In genomic region chr7:40966693-40967092, GRCh38 we compare ENCODE assay signal across 16 cellular contexts.
DNase-seq lines count a peak whose midpoint lies in the region; ATAC-seq and TF ChIP-seq lines count a peak whose summit lies in the region.
"Had no signal": no experiment of that assay in that cellular context is flagged by ENCODE, and none has a peak within 500 bp of the region (broad histone marks: within the 10 kb centered on the region; RNA-seq: fewer than 3 reads in every experiment).

No MANE protein-coding gene starts in this region.

- 93% methylated on average over 2 of the region's 2 CpGs; no CpG with 5 or more reads in 1 of the 2 experiments for WGBS in IMR-90 (ENCODE audit: extremely low coverage in 2 of 2, insufficient read length in 1 of 2), 2 experiments

- CTCF ChIA-PET in IMR-90 (lab: Yijun Ruan, JAX) = no interaction called here

- H2AK9ac ChIP-seq in IMR-90 (replicated peaks; ENCODE audit: low read depth, low read length, poor library complexity) = no peak overlapping the region

- H3K9me1 ChIP-seq in IMR-90 (ENCODE audit: insufficient read depth, low read length) = no peaks in the 10 kb centered on the region

- intact Hi-C loops in IMR-90 (cut with micrococcal nuclease) = no loop called here
- intact Hi-C loops in dorsolateral prefrontal cortex (cut with DNase I) = no loop called here

- ATAC-seq in IMR-90 (ENCODE audit: low read depth) = no peak

- H3K27ac ChIP-seq in IMR-90 (ENCODE audit: insufficient read depth, low read length) = no peak overlapping the region
- no peak overlapping the region for H3K27ac ChIP-seq in parathyroid adenoma
- no peak overlapping the region for H3K27ac ChIP-seq in dorsolateral prefrontal cortex

- dilution Hi-C loops in IMR-90 (cut with HindIII; ENCODE audit: low sequenced_read_pairs, unreplicated experiment) = no loop called here

- H3K4me2 ChIP-seq in IMR-90 (ENCODE audit: low read depth, low read length) (no peak overlapping the region), parathyroid adenoma (ENCODE audit: low read length) (no peak overlapping the region)

- H3K18ac ChIP-seq in IMR-90 (ENCODE audit: low read depth, low read length) = no peak overlapping the region

- no peak overlapping the region for H4K8ac ChIP-seq in IMR-90 (ENCODE audit: low read depth in 2 of 2, low read length in 2 of 2)

- H3K4me3 ChIP-seq in IMR-90 (ENCODE audit: insufficient read depth, low read depth, low read length) (no peak overlapping the region), parathyroid adenoma (ENCODE audit: low read depth, low read length) (no peak overlapping the region), dorsolateral prefrontal cortex (no peak overlapping the region)

- H4K20me1 ChIP-seq in IMR-90 (ENCODE audit: insufficient read depth, low read length) = no peaks in the 10 kb centered on the region

- TF ChIP-seq CTCF in IMR-90 (conservative IDR thresholded peaks at IDR 0.05; ENCODE audit: low read depth, low read length) (no peak), parathyroid adenoma (IDR thresholded peaks at IDR 0.05) (no peak), GM13976 (IDR thresholded peaks at IDR 0.05; ENCODE audit: borderline replicate concordance, control extremely low read depth, extremely low read depth, insufficient read depth, missing control alignments) (no peak), dorsolateral prefrontal cortex (IDR thresholded peaks at IDR 0.05 in 54 of 56, conservative IDR thresholded peaks at IDR 0.05 in 2 of 56; ENCODE audit: low read depth in 1 of 56, partially characterized antibody in 56 of 56) (no peak)

- peak; percentile 16 for DNase-seq in IMR-90
- DNase-seq in RPMI7951 (ENCODE audit: low read depth) = peak; percentile 35
- no peak for DNase-seq in AML-193 (lab: John Stamatoyannopoulos, UW)
- DNase-seq in GM13976 (ENCODE audit: low spot score) = no peak
- no peak for DNase-seq in dermis blood vessel endothelial cell
- no peak for DNase-seq in dorsolateral prefrontal cortex
- DNase-seq: BE2C; C1 segment of cervical spinal cord; CD4-positive, CD25-positive, alpha-beta regulatory T cell; CD8-positive, alpha-beta memory T cell; COR-L47; DMS 273 treated with DMSO at 0.1 percent for 48 hours; DMS53; DND-41; H9 had no signal

- no peaks in the 10 kb centered on the region for H3K79me2 ChIP-seq in parathyroid adenoma

- H3K4ac ChIP-seq in IMR-90 (ENCODE audit: low read depth, low read length) = no peak overlapping the region

- no peak overlapping the region for H2AFZ ChIP-seq in IMR-90 (replicated peaks; ENCODE audit: low read length, poor library complexity)
- peak overlapping the region; percentile 5 for H2AFZ ChIP-seq in parathyroid adenoma

- H2BK120ac ChIP-seq in IMR-90 (ENCODE audit: low read depth, low read length) = no peak overlapping the region

- no TSS peak for BruUV-seq in IMR-90 (replicated peaks; lab: Mats Ljungman, UMichigan)

- H2BK20ac ChIP-seq in IMR-90 (ENCODE audit: low read depth, low read length) = peak overlapping the region; percentile 0; the same call in 1 of the 2 replicates

- no peak overlapping the region for H2BK15ac ChIP-seq in IMR-90 (ENCODE audit: low read depth, low read length)

- no peak overlapping the region for H3K9ac ChIP-seq in IMR-90 (ENCODE audit: low read depth, low read length)
- no peak overlapping the region for H3K9ac ChIP-seq in parathyroid adenoma

- H2AK5ac ChIP-seq in IMR-90 (ENCODE audit: low read depth, low read length) = no peak overlapping the region

- in situ Hi-C loops in IMR-90 (cut with MboI; ENCODE audit: low sequenced_read_pairs) = no loop called here
- in situ Hi-C loops in GM13976 (cut with MboI; ENCODE audit: low sequenced_read_pairs, unreplicated experiment) = no loop called here

- POLR2A ChIA-PET in IMR-90 (lab: Charles Lee; ENCODE audit: unreplicated experiment) = no interaction called here

- H3K27me3 ChIP-seq in IMR-90 (ENCODE audit: control insufficient read depth, insufficient read depth, low read length) (no peaks in the 10 kb centered on the region), parathyroid adenoma (ENCODE audit: control insufficient read depth, insufficient read depth, low read length) (no peaks in the 10 kb centered on the region), dorsolateral prefrontal cortex (peaks cover 0 to 3% (median 0%) of the 10 kb centered on the region in 45 donors)
- H3K27me3 ChIP-seq: BE2C had no signal

- no peak overlapping the region for H4K91ac ChIP-seq in IMR-90 (ENCODE audit: insufficient read depth, low read depth, low read length)

- no peak overlapping the region for H3K14ac ChIP-seq in IMR-90 (replicated peaks; ENCODE audit: low read depth, low read length)

- H3K79me1 ChIP-seq in IMR-90 (ENCODE audit: low read depth in 1 of 2, low read length in 2 of 2) = no peaks in the 10 kb centered on the region

- H2BK5ac ChIP-seq in IMR-90 (ENCODE audit: low read depth, low read length, poor library complexity, severe bottlenecking) = no peak overlapping the region

- no peak for TF ChIP-seq POLR2A in IMR-90 (IDR thresholded peaks at IDR 0.05; ENCODE audit: low read depth, low read length)

- H3K4me1 ChIP-seq in IMR-90 (ENCODE audit: control insufficient read depth, insufficient read depth, low read length) = no peaks in the 10 kb centered on the region
- H3K4me1 ChIP-seq in parathyroid adenoma = peaks cover 9% of the 10 kb centered on the region
- H3K4me1 ChIP-seq: BE2C had no signal

- H4K5ac ChIP-seq in IMR-90 (ENCODE audit: low read depth, low read length) = no peak overlapping the region

- no peak overlapping the region for H3K23ac ChIP-seq in IMR-90 (ENCODE audit: low read depth, low read length)

- H3K9me3 ChIP-seq in IMR-90 (ENCODE audit: control insufficient read depth, insufficient read depth, low read length) (no peaks in the 10 kb centered on the region), parathyroid adenoma (ENCODE audit: control insufficient read depth, low read length) (no peaks in the 10 kb centered on the region)
- H3K9me3 ChIP-seq: BE2C had no signal

- H3K36me3 ChIP-seq in IMR-90 (ENCODE audit: control insufficient read depth, insufficient read depth, low read length) (no peaks in the 10 kb centered on the region), parathyroid adenoma (ENCODE audit: control insufficient read depth, insufficient read depth, low read length) (no peaks in the 10 kb centered on the region)
- H3K36me3 ChIP-seq: BE2C had no signal

- no peak overlapping the region for H3K56ac ChIP-seq in IMR-90 (ENCODE audit: extremely low read depth, insufficient read depth, low read length)

- no peak for TF ChIP-seq RAD21 in IMR-90 (IDR thresholded peaks at IDR 0.05; ENCODE audit: low read length)

TF ChIP-seq in IMR-90, 13 proteins besides CTCF, POLR2A, EP300 and RAD21:
- TF ChIP-seq RCOR1 (IDR thresholded peaks at IDR 0.05; ENCODE audit: insufficient replicate concordance, low read length) (no peak), MXI1 (IDR thresholded peaks at IDR 0.05; ENCODE audit: borderline replicate concordance, low read depth, low read length) (no peak), RFX5 (IDR thresholded peaks at IDR 0.05; ENCODE audit: low read depth, low read length) (no peak), NFE2L2 (IDR thresholded peaks at IDR 0.05; ENCODE audit: low read depth, low read length) (no peak), USF2 (IDR thresholded peaks at IDR 0.05; ENCODE audit: low read depth, low read length) (no peak), ELK1 (IDR thresholded peaks at IDR 0.05; ENCODE audit: borderline replicate concordance, low read depth, low read length) (no peak), SMC3 (IDR thresholded peaks at IDR 0.05; ENCODE audit: low read depth, low read length) (no peak), FOS (IDR thresholded peaks at IDR 0.05; ENCODE audit: low read depth, low read length) (no peak), CHD1 (IDR thresholded peaks at IDR 0.05; ENCODE audit: low read depth, low read length) (no peak), MAZ (IDR thresholded peaks at IDR 0.05; ENCODE audit: borderline replicate concordance, low read depth, low read length) (no peak), CEBPB (IDR thresholded peaks at IDR 0.05; ENCODE audit: low read depth, low read length) (no peak), BHLHE40 (IDR thresholded peaks at IDR 0.05; ENCODE audit: low read depth, low read length) (no peak), MAFK (IDR thresholded peaks at IDR 0.05; ENCODE audit: low read depth, low read length) (no peak)

Comparison
In these comparisons a context has a peak if more than half of its experiments do, and no peak if none do; other contexts are left out.
1. DNase-seq: peak in IMR-90 (single experiment) and RPMI7951 (single experiment); none in AML-193 (0 of 2), GM13976 (single experiment), dermis blood vessel endothelial cell (single experiment) and dorsolateral prefrontal cortex (0 of 10).